Comparison of ENCODE assay signal across 8 cellular contexts in genomic region chr5:172904643-172905345, GRCh38. TPM values are rescaled to one million over a fixed set of nuclear protein-coding genes. Genes with fewer than 3 reads are reported as not detected.
DNase-seq lines count a peak whose midpoint lies in the region; ATAC-seq and TF ChIP-seq lines count a peak whose summit lies in the region.

No MANE protein-coding gene starts in this region.

- H2AK5ac ChIP-seq in mesenchymal stem cell (ENCODE audit: low read length, severe bottlenecking): peak overlapping the region; percentile 98

- peak overlapping the region in 1 of 2 experiments; percentile 42 for H3K4ac ChIP-seq in mesenchymal stem cell (ENCODE audit: low read depth in 1 of 2, low read length in 2 of 2)

- peak overlapping the region; percentile 44 for H2BK15ac ChIP-seq in mesenchymal stem cell (ENCODE audit: low read depth, poor library complexity, severe bottlenecking)

- H3K79me1 ChIP-seq in mesenchymal stem cell (replicated peaks; ENCODE audit: low read length, poor library complexity, severe bottlenecking): peaks cover 8% of the 10 kb centered on the region

- H3K27me3 ChIP-seq in MG63 (no peaks in the 10 kb centered on the region), mesenchymal stem cell (ENCODE audit: control insufficient read depth in 1 of 2, insufficient read depth in 1 of 2, low read length in 2 of 2) (no peaks in the 10 kb centered on the region)
- H3K27me3 ChIP-seq in effector memory CD4-positive, alpha-beta T cell (replicated peaks; ENCODE audit: control insufficient read depth, insufficient read depth, low read length, poor library complexity, severe bottlenecking): no peaks in the 10 kb centered on the region

- TF ChIP-seq CTCF in 22Rv1 (IDR thresholded peaks at IDR 0.05): no peak

- no peak overlapping the region for H3K4me2 ChIP-seq in mesenchymal stem cell (ENCODE audit: low read length, poor library complexity, severe bottlenecking)

- peaks cover 64% of the 10 kb centered on the region for H3K4me1 ChIP-seq in mesenchymal stem cell (ENCODE audit: control insufficient read depth, insufficient read depth, low read depth, low read length)
- H3K4me1 ChIP-seq in effector memory CD4-positive, alpha-beta T cell (ENCODE audit: control insufficient read depth, insufficient read depth, low read length, poor library complexity, severe bottlenecking): no peaks in the 10 kb centered on the region

- peak overlapping the region; percentile 59 for H2BK120ac ChIP-seq in mesenchymal stem cell (ENCODE audit: low read depth, low read length)

- H3K18ac ChIP-seq in mesenchymal stem cell (ENCODE audit: low read depth in 1 of 2, low read length in 2 of 2): peak overlapping the region; percentile 46 to 79

- H4K8ac ChIP-seq in mesenchymal stem cell (ENCODE audit: low read length): no peak overlapping the region

- peak overlapping the region; percentile 78 for H3K9ac ChIP-seq in mesenchymal stem cell (ENCODE audit: low read length)

- no peak for ATAC-seq in GM21576 (IDR thresholded peaks at IDR 0.05; ENCODE audit: unreplicated experiment)
- ATAC-seq in HG02938 (IDR thresholded peaks at IDR 0.05; ENCODE audit: unreplicated experiment): no peak

- peak overlapping the region; percentile 34 to 94 for H2BK12ac ChIP-seq in mesenchymal stem cell (ENCODE audit: low read length in 2 of 2)

- no peaks in the 10 kb centered on the region for H3K9me3 ChIP-seq in MG63
- no peaks in the 10 kb centered on the region for H3K9me3 ChIP-seq in mesenchymal stem cell (ENCODE audit: control insufficient read depth, low read length)
- H3K9me3 ChIP-seq in effector memory CD4-positive, alpha-beta T cell (ENCODE audit: control insufficient read depth, low read length): no peaks in the 10 kb centered on the region

- peak overlapping the region in 1 of 2 experiments; percentile 38 for H3K23ac ChIP-seq in mesenchymal stem cell (ENCODE audit: low read length in 2 of 2)

- H3K4me3 ChIP-seq in MG63: no peak overlapping the region
- no peak overlapping the region for H3K4me3 ChIP-seq in mesenchymal stem cell (ENCODE audit: insufficient read depth in 1 of 2, low read depth in 1 of 2, low read length in 2 of 2)
- H3K4me3 ChIP-seq in effector memory CD4-positive, alpha-beta T cell (ENCODE audit: insufficient read depth, low read depth, low read length, poor library complexity, severe bottlenecking): no peak overlapping the region

- peak overlapping the region; percentile 91 for H2BK5ac ChIP-seq in mesenchymal stem cell (ENCODE audit: low read depth, low read length, poor library complexity, severe bottlenecking)

- H3K14ac ChIP-seq in mesenchymal stem cell (ENCODE audit: low read length in 2 of 2): no peak overlapping the region

- peak; percentile 74 for DNase-seq in MG63
- DNase-seq in mesenchymal stem cell: peak; percentile 87
- no peak for DNase-seq in HuH-7 (ENCODE audit: low spot score)
- no peak for DNase-seq in effector memory CD4-positive, alpha-beta T cell

- H3K27ac ChIP-seq in 22Rv1 (peak overlapping the region; percentile 94), cingulate gyrus (ENCODE audit: low read depth, low read length) (peak overlapping the region; percentile 85), mesenchymal stem cell (ENCODE audit: low read length, poor library complexity, severe bottlenecking) (peak overlapping the region; percentile 89)
- no peak overlapping the region for H3K27ac ChIP-seq in effector memory CD4-positive, alpha-beta T cell (ENCODE audit: insufficient read depth, low read length, poor library complexity, severe bottlenecking)

- peak overlapping the region; percentile 75 for H4K91ac ChIP-seq in mesenchymal stem cell (ENCODE audit: low read length)

- peaks cover 69% of the 10 kb centered on the region for H3K36me3 ChIP-seq in MG63
- peaks cover 13 to 25% of the 10 kb centered on the region in 2 experiments for H3K36me3 ChIP-seq in mesenchymal stem cell (ENCODE audit: control insufficient read depth in 1 of 2, insufficient read depth in 2 of 2, low read depth in 1 of 2, low read length in 2 of 2)
- peaks cover 6% of the 10 kb centered on the region for H3K36me3 ChIP-seq in effector memory CD4-positive, alpha-beta T cell (ENCODE audit: control insufficient read depth, insufficient read depth, low read length)

- no peak overlapping the region for H2AFZ ChIP-seq in mesenchymal stem cell (ENCODE audit: low read depth, low read length)

- WGBS in mesenchymal stem cell: 77% methylated on average over 11 of the region's 13 CpGs

RNA-seq across cellular contexts. Expression of gene RPL26L1, which starts 54.4 kb away (rescaled TPM):
- 132 and 142 TPM in 2 replicates for total RNA-seq in MG63 (2014; rRNA removed; shearing (Covaris generic); ENCODE audit: low replicate concordance)
- polyA plus RNA-seq in mesenchymal stem cell (2013, experiment 1 of 2): 77.2 TPM
- polyA plus RNA-seq in mesenchymal stem cell (2013, experiment 2 of 2): 75.2 TPM

Comparison
In these comparisons a context has a peak if more than half of its experiments do, and no peak if none do; other contexts are left out.
1. DNase-seq: peak in MG63 (single experiment) and mesenchymal stem cell (single experiment); none in HuH-7 (single experiment) and effector memory CD4-positive, alpha-beta T cell (0 of 3).